In the genomic region with DNA sequence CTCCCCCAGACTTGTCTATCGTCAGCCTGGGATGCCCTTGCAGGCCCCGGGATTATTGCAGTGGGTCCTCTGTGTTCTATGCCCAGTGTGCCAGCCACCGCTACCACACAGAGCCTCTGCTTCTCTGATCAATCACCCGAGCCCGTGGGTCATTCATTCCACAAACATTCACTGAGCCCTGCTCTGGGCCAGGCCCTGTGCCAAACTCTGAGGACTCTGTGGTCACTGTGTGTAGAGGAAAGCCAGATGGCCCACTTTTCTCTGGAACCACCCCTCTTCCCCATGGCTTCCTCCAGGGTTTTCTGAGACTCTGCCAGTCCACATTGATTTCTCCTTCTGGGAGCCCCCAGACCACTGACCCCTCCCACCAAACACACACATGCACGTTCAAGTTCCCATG, we compare ENCODE assay signal across 23 cellular contexts. TPM values are rescaled to one million over a fixed set of nuclear protein-coding genes. Genes with fewer than 3 reads are reported as not detected.
DNase-seq lines count a peak whose midpoint lies in the region; ATAC-seq, FAIRE-seq and TF ChIP-seq lines count a peak whose summit lies in the region.
"Had no signal": no experiment of that assay in that cellular context is flagged by ENCODE, and none has a peak within 500 bp of the region (broad histone marks: within the 10 kb centered on the region; RNA-seq: fewer than 3 reads in every experiment).

No MANE protein-coding gene starts in this region.

- POLR2A ChIA-PET in H1 (lab: Charles Lee; ENCODE audit: partially characterized antibody), result no interaction called here

- no peak overlapping the region for H2BK12ac ChIP-seq in H1 (ENCODE audit: low read depth, low read length)

- peak overlapping the region; percentile 16; the same call in 1 of the 2 replicates for H4K8ac ChIP-seq in H1 (ENCODE audit: extremely low read depth, insufficient read depth, low read length)

- H3K9me3 Mint-ChIP-seq in activated T-cell treated with anti-CD3 and anti-CD28 coated beads, Interleukin-2, amount 50 U/mL, for 4 hours, result peaks cover 7% of the 10 kb centered on the region
- H3K9me3 Mint-ChIP-seq: activated CD4-positive, alpha-beta memory T cell treated with anti-CD3 and anti-CD28 coated beads, Interleukin-2, amount 10 ng/mL, durations not matched to agents 7 days and 5 days had no signal

- H2AK5ac ChIP-seq in H1 (ENCODE audit: low read depth, low read length), result no peak overlapping the region

- no peak overlapping the region for H3K4me3 ChIP-seq in H1 (ENCODE audit: extremely low read depth in 1 of 4, insufficient read depth in 2 of 4, low read depth in 3 of 4, low read length in 4 of 4)
- H3K4me3 ChIP-seq: A549, gastrocnemius medialis, MG63, smooth muscle cell had no signal

- no peak overlapping the region for H3K18ac ChIP-seq in H1 (ENCODE audit: extremely low read depth, low read length)

- H3K79me2 ChIP-seq in H1 (ENCODE audit: control insufficient read depth in 1 of 2, insufficient read depth in 2 of 2, low read length in 2 of 2), result no peaks in the 10 kb centered on the region

- no peak overlapping the region for H2BK5ac ChIP-seq in H1 (ENCODE audit: low read depth, low read length)

- no peaks in the 10 kb centered on the region for H3K36me3 Mint-ChIP-seq in activated T-cell treated with anti-CD3 and anti-CD28 coated beads, Interleukin-2, amount 50 U/mL, for 4 hours (ENCODE audit: insufficient read depth)

- no peak for TF ChIP-seq EP300 in H1 (IDR thresholded peaks at IDR 0.05; ENCODE audit: borderline replicate concordance in 1 of 2, low read depth in 2 of 2, low read length in 2 of 2)

- peak; percentile 52 for ATAC-seq in Right ventricle myocardium inferior
- ATAC-seq in activated T-cell treated with anti-CD3 and anti-CD28 coated beads, Interleukin-2, amount 50 U/mL, for 4 hours, result no peak
- no peak for ATAC-seq in GM21528 (IDR thresholded peaks at IDR 0.05; ENCODE audit: low FRiP score, unreplicated experiment)
- ATAC-seq: A549, gastrocnemius medialis had no signal

- H3K36me3 ChIP-seq in H1 (ENCODE audit: control insufficient read depth in 2 of 4, insufficient read depth in 4 of 4, low read length in 3 of 4), result no peaks in the 10 kb centered on the region
- H3K36me3 ChIP-seq: gastrocnemius medialis, MG63 had no signal

- intact Hi-C loops in Right ventricle myocardium inferior (cut with DNase I) (no loop called here), cardiac septum (cut with DNase I) (no loop called here)

- TF ChIP-seq POLR2A in H1 (IDR thresholded peaks at IDR 0.05; ENCODE audit: control extremely low read depth in 1 of 2, low read depth in 2 of 2, low read length in 2 of 2), result no peak

- no peak overlapping the region for H3K23ac ChIP-seq in H1 (ENCODE audit: insufficient read length)

- H3K14ac ChIP-seq in H1 (ENCODE audit: insufficient read length), result no peak overlapping the region

- TF ChIP-seq RAD21 in H1 (IDR thresholded peaks at IDR 0.05 in 1 of 2, conservative IDR thresholded peaks at IDR 0.05 in 1 of 2; ENCODE audit: low read depth in 2 of 2, low read length in 2 of 2), result no peak

- no peaks in the 10 kb centered on the region for H3K79me1 ChIP-seq in H1 (ENCODE audit: low read depth, low read length)

- no peaks in the 10 kb centered on the region for H3K27me3 Mint-ChIP-seq in activated T-cell treated with anti-CD3 and anti-CD28 coated beads, Interleukin-2, amount 50 U/mL, for 4 hours (ENCODE audit: low read depth)
- H3K27me3 Mint-ChIP-seq: activated CD4-positive, alpha-beta memory T cell treated with anti-CD3 and anti-CD28 coated beads, Interleukin-2, amount 10 ng/mL, durations not matched to agents 7 days and 5 days; stimulated activated naive CD8-positive, alpha-beta T cell treated with anti-CD3 and anti-CD28 coated beads, Interleukin-15, Interleukin-2, amounts not matched to agents 100 ng/mL and 50 ng/mL, for 24 hours had no signal

- H3K4ac ChIP-seq in H1 (replicated peaks; ENCODE audit: insufficient read length, low read depth, low read length), result no peak overlapping the region

- no peak overlapping the region for H3K27ac ChIP-seq in H1 (ENCODE audit: low read depth, low read length)
- H3K27ac ChIP-seq: A549, C4-2B, gastrocnemius medialis had no signal

- no peak for TF ChIP-seq CTCF in H1 (IDR thresholded peaks at IDR 0.05; ENCODE audit: control extremely low read depth in 1 of 3, insufficient read depth in 1 of 3, low read depth in 1 of 3, low read length in 3 of 3)

- H3K23me2 ChIP-seq in H1 (ENCODE audit: low read depth, low read length), result no peaks in the 10 kb centered on the region

- no peak overlapping the region for H2BK20ac ChIP-seq in H1 (ENCODE audit: low read length)

- no peak overlapping the region for H2AFZ ChIP-seq in H1 (ENCODE audit: low read length)

- no peak overlapping the region for H3K4me2 ChIP-seq in H1 (ENCODE audit: insufficient read depth in 1 of 2, low read depth in 2 of 2, low read length in 2 of 2)
- H3K4me2 ChIP-seq: A549, smooth muscle cell had no signal

- no peak overlapping the region for H3K4me3 Mint-ChIP-seq in activated T-cell treated with anti-CD3 and anti-CD28 coated beads, Interleukin-2, amount 50 U/mL, for 4 hours
- H3K4me3 Mint-ChIP-seq: activated CD4-positive, alpha-beta memory T cell treated with anti-CD3 and anti-CD28 coated beads, Interleukin-2, amount 10 ng/mL, durations not matched to agents 7 days and 5 days; stimulated activated naive CD8-positive, alpha-beta T cell treated with anti-CD3 and anti-CD28 coated beads, Interleukin-15, Interleukin-2, amounts not matched to agents 100 ng/mL and 50 ng/mL, for 24 hours had no signal

- H4K91ac ChIP-seq in H1 (replicated peaks; ENCODE audit: insufficient read length, low read length), result no peak overlapping the region

- no peak overlapping the region for H4K5ac ChIP-seq in H1 (ENCODE audit: insufficient read length, low read depth, low read length)

- H2BK120ac ChIP-seq in H1 (replicated peaks; ENCODE audit: low read depth, low read length), result no peak overlapping the region

- no peaks in the 10 kb centered on the region for H3K4me1 ChIP-seq in H1 (replicated peaks in 1 of 4; ENCODE audit: control insufficient read depth in 3 of 4, insufficient read depth in 4 of 4, low read length in 3 of 4)
- H3K4me1 ChIP-seq: A549, gastrocnemius medialis had no signal

- no peaks in the 10 kb centered on the region for H4K20me1 ChIP-seq in H1 (replicated peaks in 1 of 2; ENCODE audit: control insufficient read depth in 1 of 2, insufficient read depth in 2 of 2, low read length in 2 of 2)

- H3K4me1 Mint-ChIP-seq in activated T-cell treated with anti-CD3 and anti-CD28 coated beads, Interleukin-2, amount 50 U/mL, for 4 hours (ENCODE audit: low read depth), result no peaks in the 10 kb centered on the region
- H3K4me1 Mint-ChIP-seq: activated CD4-positive, alpha-beta memory T cell treated with anti-CD3 and anti-CD28 coated beads, Interleukin-2, amount 10 ng/mL, durations not matched to agents 7 days and 5 days had no signal

- no peak for FAIRE-seq in H1 (lab: Jason Lieb, UNC)
- FAIRE-seq: A549, RCC 7860 had no signal

- CTCF ChIA-PET in H1 (lab: Charles Lee; ENCODE audit: partially characterized antibody), result interaction anchor here (1.0 to 2.2 kb wide), 3 partner anchors 43 to 91 kb away, joined by 4 to 7 read pairs (median 4); no protein-coding TSS in a partner anchor

- WGBS in H1 (ENCODE audit: extremely low coverage in 1 of 2, insufficient coverage in 1 of 2, insufficient read length in 1 of 2, insufficient replicate concordance in 2 of 2, low coverage in 1 of 2, low lambda C conversion rate in 2 of 2, missing lambda C conversion rate in 1 of 2), 2 experiments, result 90% methylated on average over 6 of the region's 6 CpGs; no CpG with 5 or more reads in 1 of the 2 experiments

- H3K27me3 ChIP-seq in H1 (replicated peaks in 1 of 4; ENCODE audit: control insufficient read depth in 3 of 4, extremely low read depth in 1 of 4, insufficient read depth in 3 of 4, low read length in 3 of 4), result no peaks in the 10 kb centered on the region; a peak in 1 of 7 replicates
- H3K27me3 ChIP-seq: gastrocnemius medialis, MG63 had no signal

- H3K9me3 ChIP-seq in H1 (ENCODE audit: insufficient read depth in 2 of 2, low read depth in 1 of 2, low read length in 1 of 2), result no peaks in the 10 kb centered on the region; a peak in 1 of 4 replicates
- H3K9me3 ChIP-seq: A549, gastrocnemius medialis, MG63 had no signal

- no peak overlapping the region for H2BK15ac ChIP-seq in H1 (ENCODE audit: low read length)

- H3K9ac ChIP-seq in H1 (replicated peaks in 1 of 4; ENCODE audit: extremely low read depth in 1 of 4, low read depth in 3 of 4, low read length in 3 of 4), result no peak overlapping the region

- DNase-seq in Right ventricle myocardium inferior (ENCODE audit: missing footprints), result no peak
- DNase-seq in cardiac septum (ENCODE audit: low spot score), result no peak
- no peak for DNase-seq in H1 (ENCODE audit: low read depth in 1 of 2, low spot score in 2 of 2)
- peak; percentile 11 for DNase-seq in midbrain (lab: John Stamatoyannopoulos, UW)
- DNase-seq in NCI-H2227 treated with DMSO at 0.1 percent for 48 hours (lab: John Stamatoyannopoulos, UW), result no peak
- DNase-seq in NAMALWA (ENCODE audit: low spot score), result no peak
- DNase-seq in activated T-cell treated with anti-CD3 and anti-CD28 coated beads, Interleukin-2, amount 50 U/mL, for 4 hours, result no peak
- DNase-seq: activated CD4-positive, alpha-beta memory T cell treated with anti-CD3 and anti-CD28 coated beads, Interleukin-2, amount 10 ng/mL, durations not matched to agents 7 days and 5 days; activated naive CD4-positive, alpha-beta T cell; effector CD4-positive, alpha-beta T cell; gastrocnemius medialis; GF-D8; MG63; NCI-H146; NCI-H510A; stimulated activated CD4-positive, alpha-beta T cell treated with anti-CD3 and anti-CD28 coated beads, Interleukin-4, amount 100 ng/mL, for 1 hour; T1000 had no signal

- no peak overlapping the region for H3K56ac ChIP-seq in H1 (replicated peaks; ENCODE audit: insufficient read length, low read depth, low read length)

TF ChIP-seq in H1, 55 proteins besides CTCF, POLR2A, EP300 and RAD21 (continues in another document):
- no peak for TF ChIP-seq BCL11A (IDR thresholded peaks at IDR 0.05; ENCODE audit: low read depth in 2 of 2, low read length in 2 of 2)
- no peak for TF ChIP-seq RFX5 (IDR thresholded peaks at IDR 0.05; ENCODE audit: borderline replicate concordance, low read depth, low read length)

RNA-seq across cellular contexts. Expression of gene BSN, which starts 55.5 kb away (rescaled TPM):
- total RNA-seq in Right ventricle myocardium inferior, result 0.27 TPM
- total RNA-seq in cardiac septum, result 1.00 TPM
- 2.9 and 3.0 TPM in 2 replicates for total RNA-seq in H1 (2021; fragmentation: NEBNext Ultra II Directional; extraction: Animal tissue kit (Norgen Biotek cat#: 25700))
- polyA plus RNA-seq in H1 (2011; rRNA removed), result 0.60 and 0.83 TPM in 2 replicates
- 0.45 TPM for polyA plus RNA-seq in H1 (2011; cell fraction: cytosol; rRNA removed)
- polyA plus RNA-seq in H1 (2011; cell fraction: nucleus; rRNA removed), result 1.6 TPM
- polyA plus RNA-seq in H1 (2012, experiment 1 of 2), result 1.0 to 1.4 TPM (median 1.3 TPM) in 4 replicates
- 0.85 TPM for polyA plus RNA-seq in H1 (2012, experiment 2 of 2)
- polyA plus RNA-seq in H1 (2013, experiment 1 of 2), result 0.87 TPM
- 0.88 TPM for polyA plus RNA-seq in H1 (2013, experiment 2 of 2)
- 1.5 and 1.9 TPM in 2 replicates for polyA minus RNA-seq in H1 (2011; rRNA and poly(A)+ RNA removed)
- polyA minus RNA-seq in H1 (2011; cell fraction: cytosol; rRNA and poly(A)+ RNA removed), result 1.8 TPM
- polyA minus RNA-seq in H1 (2011; cell fraction: nucleus; rRNA and poly(A)+ RNA removed), result 2.5 TPM
- total RNA-seq in activated T-cell treated with anti-CD3 and anti-CD28 coated beads, Interleukin-2, amount 50 U/mL, for 4 hours, result under 1 TPM; 0.30 to 0.86 (median 0.40) TPM
